ENCODE assay signal across 1 cellular context in the genomic region with DNA sequence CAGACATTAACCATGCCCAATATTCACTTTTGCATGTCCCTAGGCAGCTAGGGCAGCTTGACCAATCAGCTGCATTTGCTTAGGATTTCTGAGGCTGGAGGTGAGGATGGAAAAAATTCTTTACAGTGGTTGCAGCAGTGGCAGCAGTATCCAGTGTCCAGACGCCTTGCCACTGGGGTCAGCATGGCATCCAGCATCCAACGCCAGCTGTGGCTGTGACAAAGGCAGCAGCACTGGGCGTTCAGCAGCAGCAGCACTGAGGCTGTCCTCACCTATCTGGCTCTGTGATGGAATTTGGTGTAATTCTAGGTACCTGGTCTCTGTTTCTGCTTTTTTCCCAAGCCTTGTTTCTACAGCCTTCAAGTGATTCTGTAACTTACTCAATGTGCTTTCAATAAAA.
TF ChIP-seq lines count a peak whose summit lies in the region.

No MANE protein-coding gene starts in this region.

TF ChIP-seq in K562, 482 proteins besides CTCF, POLR2A, EP300 and RAD21:
- TF ChIP-seq NFYB (IDR thresholded peaks at IDR 0.05; ENCODE audit: extremely low read depth, insufficient read length) = peak; percentile 40
- TF ChIP-seq, protein P1, sequence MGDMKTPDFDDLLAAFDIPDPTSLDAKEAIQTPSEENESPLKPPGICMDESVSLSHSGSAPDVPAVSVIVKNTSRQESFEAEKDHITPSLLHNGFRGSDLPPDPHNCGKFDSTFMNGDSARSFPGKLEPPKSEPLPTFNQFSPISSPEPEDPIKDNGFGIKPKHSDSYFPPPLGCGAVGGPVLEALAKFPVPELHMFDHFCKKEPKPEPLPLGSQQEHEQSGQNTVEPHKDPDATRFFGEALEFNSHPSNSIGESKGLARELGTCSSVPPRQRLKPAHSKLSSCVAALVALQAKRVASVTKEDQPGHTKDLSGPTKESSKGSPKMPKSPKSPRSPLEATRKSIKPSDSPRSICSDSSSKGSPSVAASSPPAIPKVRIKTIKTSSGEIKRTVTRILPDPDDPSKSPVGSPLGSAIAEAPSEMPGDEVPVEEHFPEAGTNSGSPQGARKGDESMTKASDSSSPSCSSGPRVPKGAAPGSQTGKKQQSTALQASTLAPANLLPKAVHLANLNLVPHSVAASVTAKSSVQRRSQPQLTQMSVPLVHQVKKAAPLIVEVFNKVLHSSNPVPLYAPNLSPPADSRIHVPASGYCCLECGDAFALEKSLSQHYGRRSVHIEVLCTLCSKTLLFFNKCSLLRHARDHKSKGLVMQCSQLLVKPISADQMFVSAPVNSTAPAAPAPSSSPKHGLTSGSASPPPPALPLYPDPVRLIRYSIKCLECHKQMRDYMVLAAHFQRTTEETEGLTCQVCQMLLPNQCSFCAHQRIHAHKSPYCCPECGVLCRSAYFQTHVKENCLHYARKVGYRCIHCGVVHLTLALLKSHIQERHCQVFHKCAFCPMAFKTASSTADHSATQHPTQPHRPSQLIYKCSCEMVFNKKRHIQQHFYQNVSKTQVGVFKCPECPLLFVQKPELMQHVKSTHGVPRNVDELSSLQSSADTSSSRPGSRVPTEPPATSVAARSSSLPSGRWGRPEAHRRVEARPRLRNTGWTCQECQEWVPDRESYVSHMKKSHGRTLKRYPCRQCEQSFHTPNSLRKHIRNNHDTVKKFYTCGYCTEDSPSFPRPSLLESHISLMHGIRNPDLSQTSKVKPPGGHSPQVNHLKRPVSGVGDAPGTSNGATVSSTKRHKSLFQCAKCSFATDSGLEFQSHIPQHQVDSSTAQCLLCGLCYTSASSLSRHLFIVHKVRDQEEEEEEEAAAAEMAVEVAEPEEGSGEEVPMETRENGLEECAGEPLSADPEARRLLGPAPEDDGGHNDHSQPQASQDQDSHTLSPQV (IDR thresholded peaks at IDR 0.05) = no peak
- no peak for TF ChIP-seq RAD51 (IDR thresholded peaks at IDR 0.05; ENCODE audit: borderline replicate concordance, low read depth)
